In genomic region chr6:83368582-83368981, GRCh38 we compare ENCODE assay signal across 27 cellular contexts.
DNase-seq lines count a peak whose midpoint lies in the region; ATAC-seq, FAIRE-seq and TF ChIP-seq lines count a peak whose summit lies in the region.
"Had no signal": no experiment of that assay in that cellular context is flagged by ENCODE, and none has a peak within 500 bp of the region (broad histone marks: within the 10 kb centered on the region; RNA-seq: fewer than 3 reads in every experiment).

No MANE protein-coding gene starts in this region.

- no peaks in the 10 kb centered on the region for H3K27me3 ChIP-seq in astrocyte (ENCODE audit: insufficient read depth, low read length)
- H3K27me3 ChIP-seq in upper lobe of left lung = no peaks in the 10 kb centered on the region
- H3K27me3 ChIP-seq in PC-3 (ENCODE audit: low read length) = no peaks in the 10 kb centered on the region
- H3K27me3 ChIP-seq: BE2C, BLaER1 had no signal

- H3K4me3 ChIP-seq in SK-N-MC (no peak overlapping the region), astrocyte (ENCODE audit: insufficient read depth, low read depth, low read length) (no peak overlapping the region), fibroblast of the aortic adventitia (ENCODE audit: low read depth, low read length) (no peak overlapping the region), upper lobe of left lung (no peak overlapping the region), PC-3 (ENCODE audit: low read length) (no peak overlapping the region)
- H3K4me3 ChIP-seq: A549, BLaER1 had no signal

- TF ChIP-seq EP300 in upper lobe of left lung (IDR thresholded peaks at IDR 0.05) = no peak

- H3K9me2 ChIP-seq in PC-3 (replicated peaks; ENCODE audit: low read length) = no peaks in the 10 kb centered on the region

- no peaks in the 10 kb centered on the region for H3K79me2 ChIP-seq in astrocyte (ENCODE audit: insufficient read depth, low read length)
- H3K79me2 ChIP-seq in PC-3 (ENCODE audit: low read length) = no peaks in the 10 kb centered on the region

- H3K9me3 ChIP-seq in SK-N-MC (ENCODE audit: low read depth, low read length) = no peaks in the 10 kb centered on the region
- no peaks in the 10 kb centered on the region for H3K9me3 ChIP-seq in astrocyte (ENCODE audit: insufficient read depth, low read depth, low read length)
- H3K9me3 ChIP-seq in upper lobe of left lung = no peaks in the 10 kb centered on the region
- no peaks in the 10 kb centered on the region for H3K9me3 ChIP-seq in PC-3 (ENCODE audit: low read length)
- H3K9me3 ChIP-seq: A549, BE2C, BLaER1 had no signal

- no peak for TF ChIP-seq POLR2A in upper lobe of left lung (IDR thresholded peaks at IDR 0.05)

- intact Hi-C loops in PC-3 (cut with micrococcal nuclease) = no loop called here

- H2AFZ ChIP-seq in astrocyte (ENCODE audit: low read depth, low read length) = no peak overlapping the region
- H2AFZ ChIP-seq in PC-3 (ENCODE audit: low read length) = no peak overlapping the region

- CTCF ChIA-PET in PC-3 (lab: Charles Lee) = no interaction called here

- no TSS peak for BruUV-seq in PC-3 (replicated peaks; lab: Mats Ljungman, UMichigan)

- H3K36me3 Mint-ChIP-seq in astrocyte (ENCODE audit: low read depth, unreplicated experiment) (peaks cover 9% of the 10 kb centered on the region), osteocyte (ENCODE audit: unreplicated experiment) (peaks cover 3% of the 10 kb centered on the region)
- H3K36me3 Mint-ChIP-seq: CD14-positive monocyte; CD4-positive, alpha-beta memory T cell; CD4-positive, CD25-positive, alpha-beta regulatory T cell; CD8-positive, alpha-beta memory T cell had no signal

- POLR2A ChIA-PET in PC-3 (lab: Charles Lee; ENCODE audit: unreplicated experiment) = no interaction called here

- H3K4me1 Mint-ChIP-seq in astrocyte (ENCODE audit: low read depth, unreplicated experiment) (peaks cover 14% of the 10 kb centered on the region), osteocyte (ENCODE audit: unreplicated experiment) (peaks cover 62% of the 10 kb centered on the region)
- H3K4me1 Mint-ChIP-seq: CD14-positive monocyte; CD4-positive, alpha-beta memory T cell; CD4-positive, CD25-positive, alpha-beta regulatory T cell; CD8-positive, alpha-beta memory T cell had no signal

- DNase-seq in SK-N-MC (ENCODE audit: low read depth, low spot score) (no peak), astrocyte (ENCODE audit: low read depth) (peak; percentile 18), fibroblast of the aortic adventitia (ENCODE audit: low read depth) (peak; percentile 53), osteocyte (ENCODE audit: extremely low spot score, unreplicated experiment) (no peak), upper lobe of left lung (no peak), PC-3 (no peak)
- no peak for DNase-seq in activated CD8-positive, alpha-beta memory T cell treated with anti-CD3 and anti-CD28 coated beads for 24 hours
- no peak for DNase-seq in activated naive CD4-positive, alpha-beta T cell (lab: John Stamatoyannopoulos, UW)
- DNase-seq: ACHN; BE2C; C1 segment of cervical spinal cord; CD4-positive, alpha-beta memory T cell; CD4-positive, CD25-positive, alpha-beta regulatory T cell; CD8-positive, alpha-beta memory T cell; COR-L47; DMS 273 treated with DMSO at 0.1 percent for 48 hours; DMS153; DMS53; DMS79; DND-41; EL; GDM1 had no signal

- no peaks in the 10 kb centered on the region for H3F3A ChIP-seq in PC-3 (ENCODE audit: low read length, unreplicated experiment)

- no peaks in the 10 kb centered on the region for H4K20me1 ChIP-seq in astrocyte (ENCODE audit: insufficient read depth, low read length)
- no peaks in the 10 kb centered on the region for H4K20me1 ChIP-seq in PC-3 (ENCODE audit: low read length)
- H4K20me1 ChIP-seq: BLaER1 had no signal

- no peaks in the 10 kb centered on the region for H3K36me3 ChIP-seq in SK-N-MC (ENCODE audit: insufficient read depth, low read length)
- H3K36me3 ChIP-seq in astrocyte (ENCODE audit: insufficient read depth, low read length) = no peaks in the 10 kb centered on the region
- H3K36me3 ChIP-seq in upper lobe of left lung = no peaks in the 10 kb centered on the region
- no peaks in the 10 kb centered on the region for H3K36me3 ChIP-seq in PC-3 (ENCODE audit: low read depth, low read length)
- H3K36me3 ChIP-seq: BE2C, BLaER1 had no signal

- H3K27ac ChIP-seq in SK-N-MC = peak overlapping the region; percentile 97
- H3K27ac ChIP-seq in astrocyte (ENCODE audit: low read depth, low read length) = no peak overlapping the region
- H3K27ac ChIP-seq in upper lobe of left lung = no peak overlapping the region
- no peak overlapping the region for H3K27ac ChIP-seq in PC-3 (ENCODE audit: low read length)
- H3K27ac ChIP-seq: A549, BLaER1 had no signal

- no peaks in the 10 kb centered on the region for H3K9me3 Mint-ChIP-seq in astrocyte (ENCODE audit: unreplicated experiment)
- H3K9me3 Mint-ChIP-seq in osteocyte (ENCODE audit: unreplicated experiment) = no peaks in the 10 kb centered on the region
- H3K9me3 Mint-ChIP-seq: CD4-positive, alpha-beta memory T cell; CD8-positive, alpha-beta memory T cell had no signal

- no peak for FAIRE-seq in astrocyte (lab: Jason Lieb, UNC)
- FAIRE-seq: A549, GM12891, GM19239 had no signal

- H3K9ac ChIP-seq in SK-N-MC (ENCODE audit: insufficient read length) (no peak overlapping the region), astrocyte (ENCODE audit: low read length) (no peak overlapping the region), PC-3 (ENCODE audit: low read length) (no peak overlapping the region)
- H3K9ac ChIP-seq: BLaER1 had no signal

- H3K4me3 Mint-ChIP-seq in astrocyte (ENCODE audit: unreplicated experiment) (no peak overlapping the region), osteocyte (ENCODE audit: unreplicated experiment) (no peak overlapping the region)
- H3K4me3 Mint-ChIP-seq: CD14-positive monocyte; CD4-positive, alpha-beta memory T cell; CD4-positive, CD25-positive, alpha-beta regulatory T cell; CD8-positive, alpha-beta memory T cell had no signal

- H3K27ac Mint-ChIP-seq in astrocyte (ENCODE audit: unreplicated experiment) (no peak overlapping the region), osteocyte (ENCODE audit: unreplicated experiment) (peak overlapping the region; percentile 60)
- H3K27ac Mint-ChIP-seq: CD14-positive monocyte; CD4-positive, alpha-beta memory T cell; CD4-positive, CD25-positive, alpha-beta regulatory T cell had no signal

- no peaks in the 10 kb centered on the region for H3K27me3 Mint-ChIP-seq in astrocyte (ENCODE audit: low read depth, unreplicated experiment)
- H3K27me3 Mint-ChIP-seq in osteocyte (ENCODE audit: unreplicated experiment) = no peaks in the 10 kb centered on the region
- H3K27me3 Mint-ChIP-seq: CD4-positive, alpha-beta memory T cell; CD4-positive, CD25-positive, alpha-beta regulatory T cell had no signal

- TF ChIP-seq CTCF in astrocyte (IDR thresholded peaks at IDR 0.05; ENCODE audit: insufficient read depth, low read depth, low read length) (no peak), fibroblast of the aortic adventitia (IDR thresholded peaks at IDR 0.05; ENCODE audit: insufficient read depth, low read length) (no peak), osteocyte (IDR thresholded peaks at IDR 0.05) (no peak), upper lobe of left lung (IDR thresholded peaks at IDR 0.05) (no peak), PC-3 (conservative IDR thresholded peaks at IDR 0.05; ENCODE audit: low read depth, low read length) (no peak)

- ATAC-seq in upper lobe of left lung (ENCODE audit: low FRiP score in 2 of 2) (no peak), PC-3 (no peak)
- ATAC-seq: A549 had no signal

- H3K4me2 ChIP-seq in astrocyte (ENCODE audit: low read length) = no peak overlapping the region
- no peak overlapping the region for H3K4me2 ChIP-seq in PC-3 (ENCODE audit: low read length)
- H3K4me2 ChIP-seq: A549, BLaER1 had no signal

- H3K4me1 ChIP-seq in astrocyte (ENCODE audit: insufficient read depth, low read length) = no peaks in the 10 kb centered on the region
- peaks cover 0 to 3% (median 0%) of the 10 kb centered on the region in 4 donors for H3K4me1 ChIP-seq in upper lobe of left lung
- H3K4me1 ChIP-seq in PC-3 (ENCODE audit: insufficient read depth, low read length) = no peaks in the 10 kb centered on the region
- H3K4me1 ChIP-seq: BE2C, BLaER1 had no signal

Comparison
In these comparisons a context has a peak if more than half of its experiments do, and no peak if none do; other contexts are left out.
1. DNase-seq: peak in astrocyte (single experiment) and fibroblast of the aortic adventitia (single experiment); none in SK-N-MC (single experiment), osteocyte (single experiment), activated CD8-positive, alpha-beta memory T cell treated with anti-CD3 and anti-CD28 coated beads for 24 hours (single experiment), upper lobe of left lung (0 of 2), activated naive CD4-positive, alpha-beta T cell (0 of 4) and PC-3 (single experiment).